ENCODE assay signal across 1 cellular context in the genomic region with DNA sequence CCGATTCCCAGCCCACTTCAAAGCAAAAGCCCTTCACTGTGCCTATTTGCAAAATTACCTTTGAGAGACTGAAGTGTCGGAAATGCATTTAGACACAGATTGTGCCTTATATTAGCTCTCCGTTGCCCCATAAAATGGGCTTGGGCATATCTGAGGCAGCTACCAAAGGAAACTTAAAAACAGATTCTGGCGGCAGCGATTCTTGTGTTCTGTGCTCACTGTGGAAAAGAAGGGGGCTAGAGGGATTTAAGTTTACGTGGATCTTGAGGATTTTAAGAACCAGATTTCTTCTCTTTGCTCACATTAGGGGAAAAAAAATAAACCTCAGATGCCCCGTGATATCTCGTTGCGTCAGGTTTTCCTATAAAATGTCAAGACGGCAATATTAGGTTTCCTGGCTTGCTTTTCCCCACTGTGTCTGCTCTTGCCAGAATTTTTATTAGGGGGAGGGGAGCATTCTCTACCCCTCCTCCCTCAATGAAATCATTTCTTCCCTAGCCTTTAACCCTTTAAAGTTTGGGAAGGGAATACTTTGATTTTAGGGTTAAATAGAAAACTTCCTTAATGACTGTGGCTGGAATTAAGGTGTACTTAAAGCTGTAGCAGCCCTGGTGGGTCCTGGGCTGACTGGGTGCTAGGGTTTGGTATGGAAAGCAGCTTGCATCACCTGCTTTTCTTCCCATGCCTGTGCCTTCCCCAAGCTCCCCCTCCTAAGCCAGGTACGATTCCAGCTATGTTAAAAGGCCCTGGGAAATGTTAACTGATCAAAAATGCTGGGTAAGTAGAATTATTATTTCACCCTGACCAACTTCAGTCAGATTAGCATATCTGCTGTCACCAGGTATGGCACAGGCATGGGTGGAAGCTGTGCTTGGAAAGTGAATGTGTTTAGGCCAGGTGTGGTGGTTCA.
TF ChIP-seq lines count a peak whose summit lies in the region.

No MANE protein-coding gene starts in this region.

TF ChIP-seq in SK-N-SH, 30 proteins besides CTCF, POLR2A, EP300 and RAD21 (continued from another document):
- TF ChIP-seq SIN3A (IDR thresholded peaks at IDR 0.05; ENCODE audit: borderline replicate concordance, low read depth, low read length) (no peak), NFIC (IDR thresholded peaks at IDR 0.05; ENCODE audit: borderline replicate concordance) (no peak), GABPA (IDR thresholded peaks at IDR 0.05; ENCODE audit: low read depth) (no peak), JUND (IDR thresholded peaks at IDR 0.05) (no peak), USF2 (IDR thresholded peaks at IDR 0.05; ENCODE audit: borderline replicate concordance, low read depth, low read length) (no peak), GATA2 (CRISPR knock-in tag; IDR thresholded peaks at IDR 0.05) (no peak), NRF1 (IDR thresholded peaks at IDR 0.05; ENCODE audit: low read depth, low read length) (no peak), REST (IDR thresholded peaks at IDR 0.05; ENCODE audit: low read depth, low read length) (no peak), FOSL2 (IDR thresholded peaks at IDR 0.05; ENCODE audit: borderline replicate concordance, low read depth) (no peak), SMC3 (IDR thresholded peaks at IDR 0.05; ENCODE audit: low read depth, low read length) (no peak), MEF2A (IDR thresholded peaks at IDR 0.05; ENCODE audit: borderline replicate concordance, low read depth) (no peak), ELF1 (IDR thresholded peaks at IDR 0.05) (no peak)
TF ChIP-seq in SK-N-SH: peak in this region for 0.
